Comparison of ENCODE assay signal across 8 cellular contexts in genomic region chr3:126983276-126983652, GRCh38. TPM values are rescaled to one million over a fixed set of nuclear protein-coding genes. Genes with fewer than 3 reads are reported as not detected.
DNase-seq lines count a peak whose midpoint lies in the region; ATAC-seq, FAIRE-seq and TF ChIP-seq lines count a peak whose summit lies in the region.

No MANE protein-coding gene starts in this region.

- no peak for TF ChIP-seq EP300 in K562 (IDR thresholded peaks at IDR 0.05; ENCODE audit: low read length)

- ATAC-seq in HG02840 (IDR thresholded peaks at IDR 0.05; ENCODE audit: low FRiP score, unreplicated experiment) (peak; percentile 9), K562 (peak; percentile 2; the same call in 2 of the 3 replicates), GM21717 (IDR thresholded peaks at IDR 0.05; ENCODE audit: unreplicated experiment) (no peak)

- H2BK15ac ChIP-seq in mesenchymal stem cell (ENCODE audit: low read depth, poor library complexity, severe bottlenecking) = no peak overlapping the region

- peak overlapping the region in 1 of 2 experiments; percentile 83 for H3K14ac ChIP-seq in mesenchymal stem cell (ENCODE audit: low read length in 2 of 2)

- peak overlapping the region; percentile 63; the same call in 1 of the 2 replicates for H3K4me2 ChIP-seq in K562 (ENCODE audit: insufficient read depth, low read length)
- H3K4me2 ChIP-seq in mesenchymal stem cell (ENCODE audit: low read length, poor library complexity, severe bottlenecking) = peak overlapping the region; percentile 86

- H3K4me1 ChIP-seq in K562 (replicated peaks in 1 of 2; ENCODE audit: control insufficient read depth in 2 of 2, insufficient read depth in 2 of 2, low read length in 2 of 2) = peaks cover 21 to 64% of the 10 kb centered on the region in 2 experiments
- peaks cover 44% of the 10 kb centered on the region for H3K4me1 ChIP-seq in mesenchymal stem cell (ENCODE audit: control insufficient read depth, insufficient read depth, low read depth, low read length)

- H2BK12ac ChIP-seq in mesenchymal stem cell (ENCODE audit: low read length in 2 of 2) = no peak overlapping the region

- H3K79me1 ChIP-seq in mesenchymal stem cell (replicated peaks; ENCODE audit: low read length, poor library complexity, severe bottlenecking) = peaks cover 10% of the 10 kb centered on the region

- H3K18ac ChIP-seq in mesenchymal stem cell (ENCODE audit: low read depth in 1 of 2, low read length in 2 of 2) = peak overlapping the region; percentile 58 to 92

- no CpG with 5 or more reads among the region's 70 CpGs for WGBS in K562 (ENCODE audit: insufficient coverage, low coverage, missing lambda C conversion rate)
- 2% methylated on average over 9 of the region's 70 CpGs for WGBS in mesenchymal stem cell

- peaks cover 50% of the 10 kb centered on the region for H3K79me2 ChIP-seq in K562 (ENCODE audit: control insufficient read depth, insufficient read depth, low read length)

- no peaks in the 10 kb centered on the region for H3K9me3 ChIP-seq in K562 (replicated peaks; ENCODE audit: control insufficient read depth, insufficient read depth, low read depth, low read length)
- H3K9me3 ChIP-seq in mesenchymal stem cell (ENCODE audit: control insufficient read depth, low read length) = no peaks in the 10 kb centered on the region

- no peak for TF ChIP-seq CTCF in K562 (IDR thresholded peaks at IDR 0.05 in 2 of 3, conservative IDR thresholded peaks at IDR 0.05 in 1 of 3; ENCODE audit: insufficient read depth in 2 of 3, low read depth in 1 of 3, low read length in 3 of 3)

- peak overlapping the region in 1 of 2 experiments; percentile 84 for H3K23ac ChIP-seq in mesenchymal stem cell (ENCODE audit: low read length in 2 of 2)

- H3K36me3 ChIP-seq in K562 (ENCODE audit: control insufficient read depth, insufficient read depth, low read length) (peaks cover 11% of the 10 kb centered on the region; the same call in 2 of the 3 replicates), mesenchymal stem cell (ENCODE audit: control insufficient read depth in 1 of 2, insufficient read depth in 2 of 2, low read depth in 1 of 2, low read length in 2 of 2) (peaks cover 0 to 15% of the 10 kb centered on the region in 2 experiments)

- CTCF ChIA-PET in K562 (lab: Yijun Ruan, JAX; ENCODE audit: low intra/inter-chr PET ratio) = interaction anchor here (0.5 to 2.0 kb wide), 4 partner anchors 109 to 459 kb away, joined by 3 to 17 read pairs (median 4); partner anchors contain the start of gene CHST13

- H4K8ac ChIP-seq in mesenchymal stem cell (ENCODE audit: low read length) = no peak overlapping the region

- no peak for FAIRE-seq in K562 (lab: Jason Lieb, UNC)

- H3K27ac ChIP-seq in K562 (ENCODE audit: extremely low read depth, low read depth, low read length) (peak overlapping the region; percentile 65; the same call in 1 of the 3 replicates), mesenchymal stem cell (ENCODE audit: low read length, poor library complexity, severe bottlenecking) (no peak overlapping the region)

- DNase-seq in D341Med (ENCODE audit: low spot score) (peak; percentile 81), K562 (ENCODE audit: extremely low read depth in 1 of 4, low spot score in 3 of 4) (peak; percentile 18 to 59 (median 47)), mesenchymal stem cell (no peak), NCI-H2029 (lab: John Stamatoyannopoulos, UW) (no peak), KG1 (lab: John Stamatoyannopoulos, UW) (no peak), iPS-NIHi7 (ENCODE audit: extremely low spot score) (no peak)

- H2BK5ac ChIP-seq in mesenchymal stem cell (ENCODE audit: low read depth, low read length, poor library complexity, severe bottlenecking) = no peak overlapping the region

- H2BK120ac ChIP-seq in mesenchymal stem cell (ENCODE audit: low read depth, low read length) = peak overlapping the region; percentile 89

- H2AK5ac ChIP-seq in mesenchymal stem cell (ENCODE audit: low read length, severe bottlenecking) = no peak overlapping the region

- peak overlapping the region; percentile 35 to 38 for H3K4ac ChIP-seq in mesenchymal stem cell (ENCODE audit: low read depth in 1 of 2, low read length in 2 of 2)

- POLR2A ChIA-PET in K562 (lab: Yijun Ruan, JAX) = no interaction called here

- TF ChIP-seq RAD21 in K562 (CRISPR knock-in tag; conservative IDR thresholded peaks at IDR 0.05 in 1 of 2, IDR thresholded peaks at IDR 0.05 in 1 of 2) = no peak

- BruUV-seq in K562 (replicated peaks; lab: Mats Ljungman, UMichigan) = no TSS peak

- H4K20me1 ChIP-seq in K562 (replicated peaks; ENCODE audit: control insufficient read depth, insufficient read depth, low read length) = peaks cover 40% of the 10 kb centered on the region

- H3K4me3 ChIP-seq in K562 (peak overlapping the region; percentile 62), mesenchymal stem cell (ENCODE audit: insufficient read depth in 1 of 2, low read depth in 1 of 2, low read length in 2 of 2) (peak overlapping the region; percentile 86 to 87)

- peak overlapping the region; percentile 63 to 90; a peak in 3 of 4 replicates for H3K9ac ChIP-seq in K562 (ENCODE audit: insufficient read depth in 1 of 2, low read depth in 2 of 2, low read length in 2 of 2)
- H3K9ac ChIP-seq in mesenchymal stem cell (ENCODE audit: low read length) = peak overlapping the region; percentile 83

- H2AFZ ChIP-seq in K562 (ENCODE audit: low read depth, low read length) (no peak overlapping the region), mesenchymal stem cell (ENCODE audit: low read depth, low read length) (peak overlapping the region; percentile 53)

- H3K27me3 ChIP-seq in K562 (ENCODE audit: control insufficient read depth in 2 of 2, insufficient read depth in 2 of 2, low read length in 2 of 2) (no peaks in the 10 kb centered on the region), mesenchymal stem cell (ENCODE audit: control insufficient read depth in 1 of 2, insufficient read depth in 1 of 2, low read length in 2 of 2) (no peaks in the 10 kb centered on the region)

- intact Hi-C loops in K562 (cut with micrococcal nuclease) = loop anchor here (5.0 to 10.0 kb wide), 3 partner anchors 71 to 298 kb away; no protein-coding TSS in a partner anchor

- in situ Hi-C loops in K562 (cut with MboI) = no loop called here

- H4K91ac ChIP-seq in mesenchymal stem cell (ENCODE audit: low read length) = no peak overlapping the region

- TF ChIP-seq POLR2A in K562 (conservative IDR thresholded peaks at IDR 0.05) = no peak

- peaks cover 17% of the 10 kb centered on the region for H3K9me1 ChIP-seq in K562 (ENCODE audit: control insufficient read depth, insufficient read depth, low read length)

TF ChIP-seq in K562, 482 proteins besides CTCF, POLR2A, EP300 and RAD21 (continues in another document):
- TF ChIP-seq SIN3A (IDR thresholded peaks at IDR 0.05; ENCODE audit: borderline replicate concordance in 2 of 2, control insufficient read depth in 1 of 2, low read depth in 2 of 2, low read length in 2 of 2) = peak in 1 of 2 experiments; percentile 33; a peak in 1 of 4 replicates
- no peak for TF ChIP-seq ELF2 (CRISPR knock-in tag; IDR thresholded peaks at IDR 0.05)
- TF ChIP-seq ZBTB7A (IDR thresholded peaks at IDR 0.05; ENCODE audit: borderline replicate concordance, control insufficient read depth, low read depth, low read length) = 0 out of 2 replicates have a peak, but pooled peaks have one; percentile 44
- no peak for TF ChIP-seq KDM4B (IDR thresholded peaks at IDR 0.05; ENCODE audit: borderline replicate concordance in 2 of 2, low read depth in 1 of 2)
- no peak for TF ChIP-seq MYNN (IDR thresholded peaks at IDR 0.05)
- no peak for TF ChIP-seq MYNN (CRISPR knock-in tag; IDR thresholded peaks at IDR 0.05)
- TF ChIP-seq, protein P1, sequence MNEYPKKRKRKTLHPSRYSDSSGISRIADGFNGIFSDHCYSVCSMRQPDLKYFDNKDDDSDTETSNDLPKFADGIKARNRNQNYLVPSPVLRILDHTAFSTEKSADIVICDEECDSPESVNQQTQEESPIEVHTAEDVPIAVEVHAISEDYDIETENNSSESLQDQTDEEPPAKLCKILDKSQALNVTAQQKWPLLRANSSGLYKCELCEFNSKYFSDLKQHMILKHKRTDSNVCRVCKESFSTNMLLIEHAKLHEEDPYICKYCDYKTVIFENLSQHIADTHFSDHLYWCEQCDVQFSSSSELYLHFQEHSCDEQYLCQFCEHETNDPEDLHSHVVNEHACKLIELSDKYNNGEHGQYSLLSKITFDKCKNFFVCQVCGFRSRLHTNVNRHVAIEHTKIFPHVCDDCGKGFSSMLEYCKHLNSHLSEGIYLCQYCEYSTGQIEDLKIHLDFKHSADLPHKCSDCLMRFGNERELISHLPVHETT (CRISPR knock-in tag; conservative IDR thresholded peaks at IDR 0.05 in 1 of 2, IDR thresholded peaks at IDR 0.05 in 1 of 2) = no peak
- no peak for TF ChIP-seq RBM39 (optimal IDR thresholded peaks at IDR 0.05; ENCODE audit: low read depth, low read length)
- TF ChIP-seq IFI16 (CRISPR knock-in tag; IDR thresholded peaks at IDR 0.05) = no peak
- peak; percentile 86 for TF ChIP-seq SAFB (IDR thresholded peaks at IDR 0.05; ENCODE audit: borderline replicate concordance, low read depth, low read length)
- TF ChIP-seq CTBP1 (IDR thresholded peaks at IDR 0.05; ENCODE audit: borderline replicate concordance) = no peak
- no peak for TF ChIP-seq MCM3 (IDR thresholded peaks at IDR 0.05)
- TF ChIP-seq MYBL2 (IDR thresholded peaks at IDR 0.05; ENCODE audit: low read depth) = no peak
- TF ChIP-seq MYBL2 (CRISPR knock-in tag; IDR thresholded peaks at IDR 0.05; ENCODE audit: borderline replicate concordance) = no peak

RNA-seq across cellular contexts. Expression of gene PLXNA1, which starts 0.3 kb away (rescaled TPM):
- 126 and 340 TPM in 2 replicates for total RNA-seq in K562 (2011; cell fraction: chromatin; rRNA removed; ENCODE audit: low replicate concordance)
- total RNA-seq in K562 (2011; cell fraction: nucleolus; rRNA removed) = 201 and 257 TPM in 2 replicates
- total RNA-seq in K562 (2011; cell fraction: nucleoplasm; rRNA removed) = 135 and 137 TPM in 2 replicates
- 25.7 and 29.7 TPM in 2 replicates for total RNA-seq in K562 (2014; rRNA removed)
- 11.4 and 14.0 TPM in 2 replicates for total RNA-seq in K562 (2014; rRNA removed; fragmentation: Illumina TruSeq; extraction: Trizol)
- total RNA-seq in K562 (2015; rRNA removed; fragmentation: Illumina TruSeq; extraction: Trizol) = 14.4 and 15.6 TPM in 2 replicates
- 49.3 and 59.9 TPM in 2 replicates for total RNA-seq in K562 (2021)
- 39.2 and 54.7 TPM in 2 replicates for polyA plus RNA-seq in K562 (2011; rRNA removed)
- polyA plus RNA-seq in K562 (2011; cell fraction: cytosol; rRNA removed) = 30.3 and 79.8 TPM in 2 replicates
- 230 and 364 TPM in 2 replicates for polyA plus RNA-seq in K562 (2011; cell fraction: nucleus; rRNA removed)
- polyA plus RNA-seq in K562 (2012) = 30.0 and 54.1 TPM in 2 replicates
- 16.8 and 30.4 TPM in 2 replicates for polyA plus RNA-seq in K562 (2014; fragmentation: Illumina TruSeq; extraction: Trizol)
- polyA plus RNA-seq in K562 (2014; fragmentation: Nextera tagmentation; extraction: Ambion mirVana) = under 1 TPM; 0.23 to 0.35 TPM
- polyA plus RNA-seq in K562 (2014; rRNA removed) = 32.3 and 37.7 TPM in 2 replicates
- polyA minus RNA-seq in K562 (2011; rRNA and poly(A)+ RNA removed) = 37.0 and 87.9 TPM in 2 replicates
- 46.9 and 52.1 TPM in 2 replicates for polyA minus RNA-seq in K562 (2011; cell fraction: cytosol; rRNA and poly(A)+ RNA removed)
- 79.0 and 94.2 TPM in 2 replicates for polyA minus RNA-seq in K562 (2011; cell fraction: nucleus; rRNA and poly(A)+ RNA removed)
- polyA plus RNA-seq in mesenchymal stem cell (2013, experiment 1 of 2) = 51.0 TPM
- 49.9 TPM for polyA plus RNA-seq in mesenchymal stem cell (2013, experiment 2 of 2)

Comparison
In these comparisons a context has a peak if more than half of its experiments do, and no peak if none do; other contexts are left out.
1. DNase-seq: peak in D341Med (single experiment) and K562 (4 of 4); none in mesenchymal stem cell (single experiment), NCI-H2029 (single experiment), KG1 (single experiment) and iPS-NIHi7 (single experiment).